13 cellular contexts compared by ENCODE assay signal in genomic region chr17:45123076-45123770, GRCh38. TPM values are rescaled to one million over a fixed set of nuclear protein-coding genes. Genes with fewer than 3 reads are reported as not detected.
A peak's percentile ranks its signal among the peaks of the same experiment; 100 is the strongest.
DNase-seq lines count a peak whose midpoint lies in the region; ATAC-seq, FAIRE-seq and TF ChIP-seq lines count a peak whose summit lies in the region.
"Had no signal": no experiment of that assay in that cellular context is flagged by ENCODE, and none has a peak within 500 bp of the region (broad histone marks: within the 10 kb centered on the region; RNA-seq: fewer than 3 reads in every experiment).

No MANE protein-coding gene starts in this region.

- no peak overlapping the region for H2AK5ac ChIP-seq in trophoblast cell (ENCODE audit: low read length)

- TF ChIP-seq EP300 in A549 (IDR thresholded peaks at IDR 0.05) = no peak
- TF ChIP-seq EP300 in esophagus muscularis mucosa (IDR thresholded peaks at IDR 0.05) = no peak

- peak overlapping the region; percentile 41 for H2BK12ac ChIP-seq in trophoblast cell (ENCODE audit: low read length)

- H3K79me2 ChIP-seq in PC-3 (ENCODE audit: low read length) (peaks cover 48% of the 10 kb centered on the region), trophoblast cell (ENCODE audit: control insufficient read depth, insufficient read depth, low read length, poor library complexity) (no peaks in the 10 kb centered on the region)

- H3K9me2 ChIP-seq in PC-3 (replicated peaks; ENCODE audit: low read length) = no peaks in the 10 kb centered on the region

- peak overlapping the region; percentile 36 for H3K9ac ChIP-seq in PC-3 (ENCODE audit: low read length)
- no peak overlapping the region for H3K9ac ChIP-seq in trophoblast cell (ENCODE audit: low read length)

- peaks cover 65% of the 10 kb centered on the region for H3K4me1 ChIP-seq in A549
- peaks cover 45% of the 10 kb centered on the region for H3K4me1 ChIP-seq in PC-3 (ENCODE audit: insufficient read depth, low read length)
- H3K4me1 ChIP-seq in esophagus muscularis mucosa = peaks cover 36 to 73% (median 65%) of the 10 kb centered on the region in 4 donors
- H3K4me1 ChIP-seq in trophoblast cell (ENCODE audit: control insufficient read depth in 1 of 2, insufficient read depth in 2 of 2, low read length in 2 of 2) = peaks cover 22 to 25% of the 10 kb centered on the region in 2 experiments
- no peaks in the 10 kb centered on the region for H3K4me1 ChIP-seq in A673 (ENCODE audit: insufficient read depth, low read length, poor library complexity, severe bottlenecking)

- no peak overlapping the region for H3K18ac ChIP-seq in trophoblast cell (ENCODE audit: low read length)

- H2AFZ ChIP-seq in PC-3 (ENCODE audit: low read length) = no peak overlapping the region
- no peak overlapping the region for H2AFZ ChIP-seq in trophoblast cell (ENCODE audit: insufficient read depth, low read length, poor library complexity)

- no peak overlapping the region for H3K23ac ChIP-seq in trophoblast cell (ENCODE audit: low read length)

- no peak overlapping the region for H3K4ac ChIP-seq in trophoblast cell (ENCODE audit: low read depth, low read length)

- CTCF ChIA-PET in A549 (lab: Yijun Ruan, JAX) = interaction anchor here (0.7 to 20.1 kb wide), 8 partner anchors 8 to 203 kb away, joined by 3 to 742 read pairs (median 9); partner anchors contain the start of genes ACBD4, HEXIM1, HEXIM2 and PLCD3
- CTCF ChIA-PET in PC-3 (lab: Charles Lee) = no interaction called here
- CTCF ChIA-PET in A673 (lab: Charles Lee) = no interaction called here

- H4K12ac ChIP-seq in trophoblast cell (ENCODE audit: low read depth, low read length) = no peak overlapping the region

- TF ChIP-seq POLR2A in A549 (IDR thresholded peaks at IDR 0.05; ENCODE audit: low read length) = no peak
- TF ChIP-seq POLR2A in esophagus muscularis mucosa (IDR thresholded peaks at IDR 0.05; ENCODE audit: low read depth) = no peak
- TF ChIP-seq POLR2A in erythroblast (IDR thresholded peaks at IDR 0.05; ENCODE audit: low read length) = no peak

- H4K91ac ChIP-seq in trophoblast cell (ENCODE audit: low read depth, low read length) = peak overlapping the region; percentile 20

- intact Hi-C loops in PC-3 (cut with micrococcal nuclease) (no loop called here), esophagus muscularis mucosa (cut with DNase I) (no loop called here), A673 (cut with micrococcal nuclease; ENCODE audit: unreplicated experiment) (no loop called here)

- POLR2A ChIA-PET in A549 (lab: Yijun Ruan, JAX) (interaction anchor here (1.3 kb wide), 2 partner anchors 12 to 25 kb away, joined by 3 to 5 read pairs; partner anchors contain the start of genes ACBD4 and HEXIM1), PC-3 (lab: Charles Lee; ENCODE audit: unreplicated experiment) (no interaction called here), A673 (lab: Charles Lee; ENCODE audit: low non-redundant PET) (no interaction called here)

- TSS peak; percentile 96 for BruUV-seq in PC-3 (replicated peaks; lab: Mats Ljungman, UMichigan)
- BruUV-seq in A673 (replicated peaks; lab: Mats Ljungman, UMichigan) = no TSS peak

- no peak overlapping the region for H2BK5ac ChIP-seq in trophoblast cell (ENCODE audit: low read depth, low read length, poor library complexity)

- H4K20me1 ChIP-seq in PC-3 (ENCODE audit: low read length) = no peaks in the 10 kb centered on the region

- H4K8ac ChIP-seq in trophoblast cell (ENCODE audit: low read depth, low read length) = no peak overlapping the region

- no peak overlapping the region for H3K14ac ChIP-seq in trophoblast cell (ENCODE audit: low read length)

- no peak for TF ChIP-seq RAD21 in A549 (conservative IDR thresholded peaks at IDR 0.05 in 1 of 2, IDR thresholded peaks at IDR 0.05 in 1 of 2)

- 47% methylated on average over 6 of the region's 6 CpGs for WGBS in A549 (ENCODE audit: missing lambda C conversion rate)
- 90% methylated on average over 3 of the region's 6 CpGs for WGBS in esophagus muscularis mucosa
- no CpG with 5 or more reads among the region's 6 CpGs for WGBS in trophoblast cell (ENCODE audit: extremely low coverage, insufficient coverage, insufficient read length)

- H3K9me3 ChIP-seq in A549 (no peaks in the 10 kb centered on the region), PC-3 (ENCODE audit: low read length) (no peaks in the 10 kb centered on the region), esophagus muscularis mucosa (no peaks in the 10 kb centered on the region), trophoblast cell (ENCODE audit: insufficient read depth, low read depth, low read length) (no peaks in the 10 kb centered on the region), A673 (ENCODE audit: low read depth, low read length, poor library complexity, severe bottlenecking) (no peaks in the 10 kb centered on the region)
- H3K9me3 ChIP-seq: body of pancreas had no signal

- H3K4me2 ChIP-seq in A549 = peak overlapping the region; percentile 86
- peak overlapping the region; percentile 76 for H3K4me2 ChIP-seq in PC-3 (ENCODE audit: low read length)
- H3K4me2 ChIP-seq in trophoblast cell (ENCODE audit: low read length) = no peak overlapping the region

- no peak for FAIRE-seq in A549 (lab: Jason Lieb, UNC)
- FAIRE-seq: G401.6 had no signal

- DNase-seq in A549 (ENCODE audit: low read depth in 1 of 2, low spot score in 1 of 2) = no peak
- no peak for DNase-seq in PC-3
- no peak for DNase-seq in esophagus muscularis mucosa (ENCODE audit: extremely low spot score)
- no peak for DNase-seq in trophoblast cell
- DNase-seq in A673 (ENCODE audit: low spot score) = no peak
- no peak for DNase-seq in kidney tubule cell (ENCODE audit: low spot score)
- DNase-seq in erythroblast (lab: John Stamatoyannopoulos, UW) = no peak
- DNase-seq: COR-L47; effector CD8-positive, alpha-beta T cell; NCI-H446 treated with DMSO at 0.1 percent for 48 hours had no signal

- H3K36me3 ChIP-seq in PC-3 (ENCODE audit: low read depth, low read length) = no peaks in the 10 kb centered on the region
- peaks cover 0 to 30% (median 29%) of the 10 kb centered on the region in 4 donors for H3K36me3 ChIP-seq in esophagus muscularis mucosa
- H3K36me3 ChIP-seq in trophoblast cell (ENCODE audit: control insufficient read depth in 1 of 2, insufficient read depth in 2 of 2, low read length in 2 of 2) = peaks cover 6 to 12% of the 10 kb centered on the region in 2 experiments
- H3K36me3 ChIP-seq in A673 (ENCODE audit: insufficient read depth, low read length, poor library complexity, severe bottlenecking) = no peaks in the 10 kb centered on the region

- H3K27me3 ChIP-seq in PC-3 (ENCODE audit: low read length) (no peaks in the 10 kb centered on the region), esophagus muscularis mucosa (no peaks in the 10 kb centered on the region), trophoblast cell (ENCODE audit: insufficient read depth, low read length) (no peaks in the 10 kb centered on the region), A673 (replicated peaks; ENCODE audit: insufficient read depth, low read depth, low read length, poor library complexity) (no peaks in the 10 kb centered on the region)
- H3K27me3 ChIP-seq: body of pancreas had no signal

- H3F3A ChIP-seq in PC-3 (ENCODE audit: low read length, unreplicated experiment) = no peaks in the 10 kb centered on the region

- H2BK120ac ChIP-seq in trophoblast cell (ENCODE audit: insufficient read depth, low read length, poor library complexity) = no peak overlapping the region

- H3K4me3 ChIP-seq in A549 (0 out of 3 replicates have a peak overlapping the region, but pooled peaks have one; percentile 10), PC-3 (ENCODE audit: low read length) (no peak overlapping the region), esophagus muscularis mucosa (no peak overlapping the region), trophoblast cell (ENCODE audit: low read depth, low read length) (no peak overlapping the region), A673 (ENCODE audit: low read depth, low read length, poor library complexity, severe bottlenecking) (no peak overlapping the region)
- H3K4me3 ChIP-seq: body of pancreas had no signal

- H3K27ac ChIP-seq in A549 = peak overlapping the region; percentile 95 to 98
- H3K27ac ChIP-seq in PC-3 (ENCODE audit: low read length) = peak overlapping the region; percentile 94
- peak overlapping the region; percentile 52 to 63 (median 56) for H3K27ac ChIP-seq in esophagus muscularis mucosa (replicated peaks in 1 of 4)
- no peak overlapping the region for H3K27ac ChIP-seq in trophoblast cell (ENCODE audit: low read depth, low read length)
- H3K27ac ChIP-seq in A673 (ENCODE audit: low read depth, low read length, poor library complexity, severe bottlenecking) = no peak overlapping the region
- H3K27ac ChIP-seq: body of pancreas had no signal

- H3K79me1 ChIP-seq in trophoblast cell (ENCODE audit: low read length) = peaks cover 9% of the 10 kb centered on the region

- no peak for TF ChIP-seq CTCF in A549 (IDR thresholded peaks at IDR 0.05)
- no peak for TF ChIP-seq CTCF in PC-3 (conservative IDR thresholded peaks at IDR 0.05; ENCODE audit: low read depth, low read length)
- TF ChIP-seq CTCF in esophagus muscularis mucosa (IDR thresholded peaks at IDR 0.05) = no peak
- no peak for TF ChIP-seq CTCF in A673 (conservative IDR thresholded peaks at IDR 0.05; ENCODE audit: low read depth, low read length)

- ATAC-seq in A549 (no peak), PC-3 (no peak), GM18868 (IDR thresholded peaks at IDR 0.05; ENCODE audit: unreplicated experiment) (no peak)
- ATAC-seq: body of pancreas had no signal

RNA-seq across cellular contexts. Expression of gene PLCD3, which starts 9.1 kb away (rescaled TPM):
- 55.5 and 56.6 TPM in 2 replicates for polyA plus RNA-seq in A549 (2011; rRNA removed)
- polyA plus RNA-seq in A549 (2012; cell fraction: cytosol; rRNA removed) = 98.3 and 162 TPM in 2 replicates
- 215 and 231 TPM in 2 replicates for polyA plus RNA-seq in A549 (2012; cell fraction: nucleus; rRNA removed)
- 104 to 107 TPM (median 105 TPM) in 3 replicates for polyA plus RNA-seq in A549 (2017; fragmentation: RNase III; extraction: RNeasy Plus Mini Kit Qiagen cat#74134 plus additional on column Dnase treatment)
- polyA minus RNA-seq in A549 (2011; rRNA and poly(A)+ RNA removed) = 138 and 167 TPM in 2 replicates
- 35.1 and 55.3 TPM in 2 replicates for total RNA-seq in PC-3 (2014; rRNA removed)
- total RNA-seq in esophagus muscularis mucosa = 100 to 1,000 TPM in 2 of 4 donors, 10 to 100 TPM in 2; 49.4 to 154 (median 106) TPM
- polyA plus RNA-seq in trophoblast cell (2013) = 53.9 and 61.0 TPM in 2 replicates
- 12.0 and 18.5 TPM in 2 replicates for total RNA-seq in A673 (2021)

RNA-seq across cellular contexts. Expression of gene ACBD4, which starts 12.3 kb away (rescaled TPM):
- polyA plus RNA-seq in A549 (2011; rRNA removed) = 11.2 and 11.4 TPM in 2 replicates
- polyA plus RNA-seq in A549 (2012; cell fraction: cytosol; rRNA removed) = 9.6 and 13.5 TPM in 2 replicates
- polyA plus RNA-seq in A549 (2012; cell fraction: nucleus; rRNA removed) = 34.8 and 36.5 TPM in 2 replicates
- 13.0 to 14.8 TPM (median 13.7 TPM) in 3 replicates for polyA plus RNA-seq in A549 (2017; fragmentation: RNase III; extraction: RNeasy Plus Mini Kit Qiagen cat#74134 plus additional on column Dnase treatment)
- 10.6 and 12.4 TPM in 2 replicates for polyA minus RNA-seq in A549 (2011; rRNA and poly(A)+ RNA removed)
- 12.9 and 17.3 TPM in 2 replicates for total RNA-seq in PC-3 (2014; rRNA removed)
- total RNA-seq in esophagus muscularis mucosa = 10 to 100 TPM; 20.9 to 34.8 (median 23.5) TPM
- 3.8 TPM in 2 replicates for polyA plus RNA-seq in trophoblast cell (2013)
- total RNA-seq in A673 (2021) = 1.4 and 4.2 TPM in 2 replicates

RNA-seq across cellular contexts. Expression of gene HEXIM1, which starts 25.1 kb away (rescaled TPM):
- 39.3 and 54.0 TPM in 2 replicates for polyA plus RNA-seq in A549 (2011; rRNA removed)
- 64.8 and 66.9 TPM in 2 replicates for polyA plus RNA-seq in A549 (2012; cell fraction: cytosol; rRNA removed)
- polyA plus RNA-seq in A549 (2012; cell fraction: nucleus; rRNA removed) = 44.8 and 55.9 TPM in 2 replicates
- polyA plus RNA-seq in A549 (2017; fragmentation: RNase III; extraction: RNeasy Plus Mini Kit Qiagen cat#74134 plus additional on column Dnase treatment) = 118 to 143 TPM (median 131 TPM) in 3 replicates
- polyA minus RNA-seq in A549 (2011; rRNA and poly(A)+ RNA removed) = 17.3 and 25.6 TPM in 2 replicates
- 47.3 and 59.0 TPM in 2 replicates for total RNA-seq in PC-3 (2014; rRNA removed)
- 10 to 100 TPM; 32.1 to 58.2 (median 45.3) TPM for total RNA-seq in esophagus muscularis mucosa
- polyA plus RNA-seq in trophoblast cell (2013) = 108 and 114 TPM in 2 replicates
- total RNA-seq in A673 (2021) = 21.2 and 22.1 TPM in 2 replicates

RNA-seq across cellular contexts. Expression of gene HEXIM2, which starts 38.5 kb away (rescaled TPM):
- polyA plus RNA-seq in A549 (2011; rRNA removed) (14.5 and 15.5 TPM in 2 replicates), A549 (2017; fragmentation: RNase III; extraction: RNeasy Plus Mini Kit Qiagen cat#74134 plus additional on column Dnase treatment) (16.1 to 23.1 TPM (median 21.2 TPM) in 3 replicates)
- polyA plus RNA-seq in A549 (2012; cell fraction: cytosol; rRNA removed) = 15.9 and 18.5 TPM in 2 replicates
- 17.5 and 17.7 TPM in 2 replicates for polyA plus RNA-seq in A549 (2012; cell fraction: nucleus; rRNA removed)
- 10.0 and 13.8 TPM in 2 replicates for polyA minus RNA-seq in A549 (2011; rRNA and poly(A)+ RNA removed)
- total RNA-seq in PC-3 (2014; rRNA removed) (19.9 and 30.5 TPM in 2 replicates), esophagus muscularis mucosa (1 to 10 TPM; 4.0 to 8.4 (median 7.0) TPM), A673 (2021) (4.6 and 4.8 TPM in 2 replicates)
- 4.2 and 4.3 TPM in 2 replicates for polyA plus RNA-seq in trophoblast cell (2013)

Comparison
In these comparisons a context has a peak if more than half of its experiments do, and no peak if none do; other contexts are left out.
1. H3K27ac ChIP-seq: peak in A549 (2 of 2), PC-3 (single experiment) and esophagus muscularis mucosa (4 of 4); none in trophoblast cell (single experiment) and A673 (single experiment).